In the genomic region with DNA sequence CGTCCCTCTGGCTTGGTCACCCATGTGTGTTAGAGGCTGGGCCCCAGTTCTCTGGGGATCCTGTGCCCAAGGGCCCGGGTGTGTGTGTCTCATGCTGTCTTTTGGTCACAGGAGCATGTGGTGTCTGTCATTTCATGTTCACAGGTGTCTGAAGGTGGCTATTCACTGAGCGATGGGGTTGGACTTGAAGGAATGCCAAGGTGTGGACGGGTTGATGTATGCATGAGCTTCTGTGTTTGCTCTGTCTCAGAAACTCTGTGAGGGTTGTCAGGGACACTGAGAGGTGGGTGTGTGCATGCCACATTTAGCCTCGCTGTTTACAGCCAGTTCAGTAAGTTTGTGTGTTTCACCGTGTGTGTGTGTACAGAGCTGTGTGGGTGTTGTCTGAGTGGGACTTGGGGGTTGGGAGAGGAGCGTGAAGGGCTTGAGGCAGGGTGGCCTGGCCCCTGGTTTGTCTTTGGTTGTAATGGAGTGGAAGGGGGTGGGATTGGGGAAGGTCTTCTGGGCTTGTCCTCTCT, we compare ENCODE assay signal across 8 cellular contexts. TPM values are rescaled to one million over a fixed set of nuclear protein-coding genes. Genes with fewer than 3 reads are reported as not detected.
A peak's percentile ranks its signal among the peaks of the same experiment; 100 is the strongest.
DNase-seq lines count a peak whose midpoint lies in the region; ATAC-seq and TF ChIP-seq lines count a peak whose summit lies in the region.

No MANE protein-coding gene starts in this region.

- intact Hi-C loops in upper lobe of right lung (cut with DNase I): no loop called here

- peak in 2 of 3 experiments; percentile 27 to 51 for DNase-seq in NCI-H1417 (lab: John Stamatoyannopoulos, UW)
- no peak for DNase-seq in NCI-H1417 treated with DMSO at 0.1 percent for 48 hours (lab: John Stamatoyannopoulos, UW)
- DNase-seq in NCI-H748 treated with DMSO at 0.1 percent for 48 hours (lab: John Stamatoyannopoulos, UW): peak; percentile 43
- peak; percentile 38 for DNase-seq in choroid plexus epithelial cell (ENCODE audit: low read depth)
- peak; percentile 60 for DNase-seq in mesenteric fat pad (ENCODE audit: low spot score)
- DNase-seq in upper lobe of right lung: no peak

- H3K36me3 ChIP-seq in upper lobe of right lung: peaks cover 5% of the 10 kb centered on the region

- TF ChIP-seq CTCF in choroid plexus epithelial cell (conservative IDR thresholded peaks at IDR 0.05; ENCODE audit: low read depth, low read length): no peak
- TF ChIP-seq CTCF in upper lobe of right lung (IDR thresholded peaks at IDR 0.05): no peak

- H3K4me1 ChIP-seq in upper lobe of right lung: peaks cover 26% of the 10 kb centered on the region

- H3K9me3 ChIP-seq in upper lobe of right lung: no peaks in the 10 kb centered on the region

- H3K27ac ChIP-seq in upper lobe of right lung: peak overlapping the region; percentile 78

- no peaks in the 10 kb centered on the region for H3K27me3 ChIP-seq in upper lobe of right lung

- ATAC-seq in upper lobe of right lung (peak; percentile 45), HG03025 (IDR thresholded peaks at IDR 0.05; ENCODE audit: low FRiP score, unreplicated experiment) (no peak), GM21360 (IDR thresholded peaks at IDR 0.05; ENCODE audit: unreplicated experiment) (no peak)

- peak overlapping the region; percentile 72 for H3K4me3 ChIP-seq in choroid plexus epithelial cell (ENCODE audit: low read depth, low read length)
- peak overlapping the region; percentile 69 for H3K4me3 ChIP-seq in upper lobe of right lung

RNA-seq across cellular contexts. Expression of gene DDR1, which starts 1.2 kb away (rescaled TPM):
- total RNA-seq in mesenteric fat pad: 82.1 TPM
- total RNA-seq in upper lobe of right lung: 102 TPM

RNA-seq across cellular contexts. Expression of gene GTF2H4, which starts 22.5 kb away (rescaled TPM):
- total RNA-seq in mesenteric fat pad (44.4 TPM), upper lobe of right lung (44.6 TPM)

RNA-seq across cellular contexts. Expression of gene VARS2, which starts 28.5 kb away (rescaled TPM):
- 23.5 TPM for total RNA-seq in mesenteric fat pad
- total RNA-seq in upper lobe of right lung: 28.7 TPM

RNA-seq across cellular contexts. Expression of gene SFTA2, which starts 46.4 kb away (rescaled TPM):
- total RNA-seq in mesenteric fat pad: not detected
- 369 TPM for total RNA-seq in upper lobe of right lung

RNA-seq across cellular contexts. Expression of gene MUCL3, which starts 55.2 kb away (rescaled TPM):
- total RNA-seq in mesenteric fat pad (not detected), upper lobe of right lung (4.6 TPM)

Comparison
In these comparisons a context has a peak if more than half of its experiments do, and no peak if none do; other contexts are left out.
1. DNase-seq: peak in NCI-H1417 (2 of 3), NCI-H748 treated with DMSO at 0.1 percent for 48 hours (single experiment), choroid plexus epithelial cell (single experiment) and mesenteric fat pad (single experiment); none in NCI-H1417 treated with DMSO at 0.1 percent for 48 hours (single experiment) and upper lobe of right lung (single experiment).